In genomic region chr1:183065168-183065670, GRCh38 we compare ENCODE assay signal across 27 cellular contexts.
"Had no signal": no experiment of that assay in that cellular context is flagged by ENCODE, and none has a peak within 500 bp of the region (broad histone marks: within the 10 kb centered on the region; RNA-seq: fewer than 3 reads in every experiment).

No MANE protein-coding gene starts in this region.

- H3K9ac ChIP-seq: parathyroid adenoma had no signal

- H3K36me3 ChIP-seq: esophagus squamous epithelium, gastrocnemius medialis, left lung, lower lobe of right lung, neutrophil, sigmoid colon, stomach, tibial artery had no signal

- ATAC-seq: gastrocnemius medialis; left cardiac atrium; left lung; lower lobe of right lung; mucosa of descending colon; natural killer cell treated with Interleukin-12 subunit alpha and Interleukin-12 subunit beta and Interleukin-15 and Interleukin-18, amount 100 ng/mL, for 72 hours; stimulated activated effector memory CD8-positive, alpha-beta T cell treated with anti-CD3 and anti-CD28 coated beads, Interleukin-12 subunit alpha, Interleukin-12 subunit beta, amount 100 ng/mL, for 72 hours had no signal

- H3K9me3 ChIP-seq: esophagus squamous epithelium, gastrocnemius medialis, left lung, lower lobe of right lung, mucosa of descending colon, neutrophil, sigmoid colon, stomach, testis, tibial artery had no signal

- DNase-seq: dermis blood vessel endothelial cell; effector memory CD4-positive, alpha-beta T cell; erythroblast; esophagus squamous epithelium; foreskin fibroblast; gastrocnemius medialis; head of caudate nucleus; kidney; left cardiac atrium; left lung; lower lobe of right lung; mucosa of descending colon; naive B cell; sigmoid colon; stimulated activated CD4-positive, alpha-beta T cell treated with anti-CD3 and anti-CD28 coated beads, Interleukin-2, amount 100 ng/mL, for 24 hours; stimulated activated CD4-positive, alpha-beta T cell treated with anti-CD3 and anti-CD28 coated beads, Interleukin-4, amount 100 ng/mL, for 24 hours; stimulated activated naive CD4-positive, alpha-beta T cell treated with Interleukin-2 at 50 U/mL for 16 hours; stomach; substantia nigra; testis; tibial artery had no signal

- H3K4me2 ChIP-seq: hepatocyte had no signal

- H3K4me1 ChIP-seq: testis had no signal

- H3K27ac ChIP-seq: coronary artery, esophagus squamous epithelium, hepatocyte, left lung, lower lobe of right lung, neutrophil, parathyroid adenoma, sigmoid colon, stomach, testis, tibial artery had no signal

- H3K4me3 ChIP-seq: coronary artery, esophagus squamous epithelium, gastrocnemius medialis, hepatocyte, left lung, lower lobe of right lung, mucosa of descending colon, sigmoid colon, stomach, testis, tibial artery had no signal

- H3K27me3 ChIP-seq: esophagus squamous epithelium, gastrocnemius medialis, hepatocyte, left lung, neutrophil, sigmoid colon, stomach, testis, tibial artery had no signal

- H2AFZ ChIP-seq: hepatocyte, parathyroid adenoma had no signal
